21 cellular contexts compared by ENCODE assay signal in genomic region chr15:33934396-33934795, GRCh38. TPM values are rescaled to one million over a fixed set of nuclear protein-coding genes. Genes with fewer than 3 reads are reported as not detected.
DNase-seq lines count a peak whose midpoint lies in the region; ATAC-seq, FAIRE-seq and TF ChIP-seq lines count a peak whose summit lies in the region.
"Had no signal": no experiment of that assay in that cellular context is flagged by ENCODE, and none has a peak within 500 bp of the region (broad histone marks: within the 10 kb centered on the region; RNA-seq: fewer than 3 reads in every experiment).

No MANE protein-coding gene starts in this region.

- H3K4me3 ChIP-seq in A549: no peak overlapping the region
- H3K4me3 ChIP-seq in astrocyte of the spinal cord (ENCODE audit: low read depth, low read length): no peak overlapping the region
- H3K4me3 ChIP-seq in lower lobe of right lung: no peak overlapping the region
- H3K4me3 ChIP-seq in suprapubic skin: no peak overlapping the region
- no peak overlapping the region for H3K4me3 ChIP-seq in right cardiac atrium (ENCODE audit: low read length)
- H3K4me3 ChIP-seq: SJSA1 had no signal

- POLR2A ChIA-PET in A549 (lab: Yijun Ruan, JAX): no interaction called here

- 69% methylated on average over 3 of the region's 3 CpGs for WGBS in A549 (ENCODE audit: missing lambda C conversion rate)
- WGBS in suprapubic skin: 83% methylated on average over 3 of the region's 3 CpGs
- WGBS in right cardiac atrium: 78% methylated on average over 3 of the region's 3 CpGs

- no peak overlapping the region for H3K27ac Mint-ChIP-seq in activated naive CD4-positive, alpha-beta T cell treated with anti-CD3 and anti-CD28 coated beads, Interleukin-2, amount 50 U/mL, for 72 hours
- H3K27ac Mint-ChIP-seq: CD4-positive, alpha-beta T cell had no signal

- ATAC-seq in A549 (peak in 1 of 2 experiments; percentile 23; a peak in 2 of 6 replicates), lower lobe of right lung (peak; percentile 57 to 68), right cardiac atrium (no peak)
- no peak for ATAC-seq in activated naive CD4-positive, alpha-beta T cell treated with anti-CD3 and anti-CD28 coated beads, Interleukin-2, amount 50 U/mL, for 72 hours
- ATAC-seq: Panc1 had no signal

- TF ChIP-seq CTCF in A549 (IDR thresholded peaks at IDR 0.05): no peak
- TF ChIP-seq CTCF in astrocyte of the spinal cord (IDR thresholded peaks at IDR 0.05; ENCODE audit: low read depth, low read length): no peak
- TF ChIP-seq CTCF in lower lobe of right lung (IDR thresholded peaks at IDR 0.05): no peak
- TF ChIP-seq CTCF in suprapubic skin (IDR thresholded peaks at IDR 0.05): no peak

- no peak for TF ChIP-seq POLR2A in A549 (IDR thresholded peaks at IDR 0.05; ENCODE audit: low read length)
- TF ChIP-seq POLR2A in H54 (IDR thresholded peaks at IDR 0.05; ENCODE audit: low read depth, low read length): no peak
- TF ChIP-seq POLR2A in suprapubic skin (IDR thresholded peaks at IDR 0.05): no peak

- H3K9me3 ChIP-seq in A549 (no peaks in the 10 kb centered on the region), lower lobe of right lung (no peaks in the 10 kb centered on the region), suprapubic skin (no peaks in the 10 kb centered on the region), right cardiac atrium (ENCODE audit: control insufficient read depth, low read length) (no peaks in the 10 kb centered on the region)
- H3K9me3 ChIP-seq: Caco-2, SJSA1 had no signal

- DNase-seq in A549 (ENCODE audit: low read depth in 1 of 2, low spot score in 1 of 2) (no peak), H54 (ENCODE audit: insufficient read length, low spot score) (no peak), astrocyte of the spinal cord (ENCODE audit: low read depth, low spot score) (peak; percentile 15), lower lobe of right lung (no peak), Kasumi-1 (lab: John Stamatoyannopoulos, UW) (no peak), suprapubic skin (ENCODE audit: low spot score in 2 of 2) (no peak), right cardiac atrium (no peak)
- DNase-seq in activated naive CD4-positive, alpha-beta T cell treated with anti-CD3 and anti-CD28 coated beads, Interleukin-2, amount 50 U/mL, for 72 hours (ENCODE audit: low spot score in 2 of 2): no peak
- DNase-seq: Caco-2; CD4-positive, alpha-beta T cell; DND-41; GOT3; NCI-H1105 treated with DMSO at 0.1 percent for 48 hours; NCI-H1694; NCI-H2227 treated with DMSO at 0.1 percent for 48 hours; NCI-H526; SW 1271 had no signal

- in situ Hi-C loops in astrocyte of the spinal cord (cut with HindIII; ENCODE audit: low sequenced_read_pairs): no loop called here

- H3K36me3 ChIP-seq in lower lobe of right lung (no peaks in the 10 kb centered on the region), suprapubic skin (no peaks in the 10 kb centered on the region)
- H3K36me3 ChIP-seq: SJSA1 had no signal

- FAIRE-seq in A549 (lab: Jason Lieb, UNC) (peak; percentile 90), H54 (lab: Jason Lieb, UNC) (peak; percentile 74)
- FAIRE-seq: A204.1, G401.6 had no signal

- no peak for TF ChIP-seq RAD21 in A549 (conservative IDR thresholded peaks at IDR 0.05 in 1 of 2, IDR thresholded peaks at IDR 0.05 in 1 of 2)

- CTCF ChIA-PET in A549 (lab: Yijun Ruan, JAX): interaction anchor here (1.2 kb wide), 1 partner anchor 25 kb away, joined by 3 read pairs; no protein-coding TSS in a partner anchor

- no peaks in the 10 kb centered on the region for H3K9me3 Mint-ChIP-seq in activated naive CD4-positive, alpha-beta T cell treated with anti-CD3 and anti-CD28 coated beads, Interleukin-2, amount 50 U/mL, for 72 hours
- H3K9me3 Mint-ChIP-seq: CD4-positive, alpha-beta T cell had no signal

- intact Hi-C loops in lower lobe of right lung (cut with DNase I): no loop called here
- intact Hi-C loops in right cardiac atrium (cut with DNase I): no loop called here

- H3K36me3 Mint-ChIP-seq in activated naive CD4-positive, alpha-beta T cell treated with anti-CD3 and anti-CD28 coated beads, Interleukin-2, amount 50 U/mL, for 72 hours: no peaks in the 10 kb centered on the region

- H3K27me3 ChIP-seq in lower lobe of right lung (ENCODE audit: low read depth) (no peaks in the 10 kb centered on the region), suprapubic skin (no peaks in the 10 kb centered on the region), right cardiac atrium (ENCODE audit: control insufficient read depth, insufficient read depth) (no peaks in the 10 kb centered on the region)
- H3K27me3 ChIP-seq: SJSA1 had no signal

- TF ChIP-seq EP300 in A549 (IDR thresholded peaks at IDR 0.05) (no peak), suprapubic skin (IDR thresholded peaks at IDR 0.05) (no peak)

- H3K4me1 ChIP-seq in A549 (peaks cover 5% of the 10 kb centered on the region; the same call in 1 of the 3 replicates), lower lobe of right lung (no peaks in the 10 kb centered on the region), suprapubic skin (no peaks in the 10 kb centered on the region), right cardiac atrium (ENCODE audit: control insufficient read depth, insufficient read depth, low read length) (no peaks in the 10 kb centered on the region)
- H3K4me1 ChIP-seq: Caco-2, SJSA1 had no signal

- no peak overlapping the region for H3K27ac ChIP-seq in A549
- no peak overlapping the region for H3K27ac ChIP-seq in lower lobe of right lung
- no peak overlapping the region for H3K27ac ChIP-seq in suprapubic skin
- H3K27ac ChIP-seq in right cardiac atrium (ENCODE audit: low read length): no peak overlapping the region
- H3K27ac ChIP-seq: SJSA1 had no signal

- no peak overlapping the region for H3K4me2 ChIP-seq in A549

TF ChIP-seq in A549, 52 proteins besides CTCF, POLR2A, EP300 and RAD21 (continues in another document):
- TF ChIP-seq BHLHE40 (IDR thresholded peaks at IDR 0.05; ENCODE audit: low read depth, low read length) (no peak), ZC3H11A (IDR thresholded peaks at IDR 0.05) (no peak), BCL3 (IDR thresholded peaks at IDR 0.05) (no peak), HOXA7 (CRISPR knock-in tag; IDR thresholded peaks at IDR 0.05) (no peak), EHMT2 (IDR thresholded peaks at IDR 0.05; ENCODE audit: low read depth) (no peak), REST (IDR thresholded peaks at IDR 0.05) (no peak), FOSB (CRISPR knock-in tag; IDR thresholded peaks at IDR 0.05) (no peak), HES2 (IDR thresholded peaks at IDR 0.05) (no peak), CBX2 (IDR thresholded peaks at IDR 0.05; ENCODE audit: borderline replicate concordance, low read depth) (no peak), HOXB13 (CRISPR knock-in tag; IDR thresholded peaks at IDR 0.05; ENCODE audit: low read depth) (no peak), GATA3 (IDR thresholded peaks at IDR 0.05; ENCODE audit: borderline replicate concordance) (no peak), RNF2 (IDR thresholded peaks at IDR 0.05; ENCODE audit: borderline replicate concordance, low read depth) (no peak), ZNF302 (CRISPR knock-in tag; IDR thresholded peaks at IDR 0.05) (no peak), RFX5 (IDR thresholded peaks at IDR 0.05) (no peak), CBX8 (IDR thresholded peaks at IDR 0.05) (no peak)

RNA-seq across cellular contexts. Expression of gene CHRM5, which starts 33.9 kb away (rescaled TPM):
- polyA plus RNA-seq in A549 (2011; rRNA removed) (0.01 TPM in 1 of 2 replicates, not detected in the other), A549 (2017; fragmentation: RNase III; extraction: RNeasy Plus Mini Kit Qiagen cat#74134 plus additional on column Dnase treatment) (not detected in 3 replicates), right cardiac atrium (not detected)
- polyA plus RNA-seq in A549 (2012; cell fraction: cytosol; rRNA removed): 0.01 TPM in 1 of 2 replicates, not detected in the other
- polyA plus RNA-seq in A549 (2012; cell fraction: nucleus; rRNA removed): 0.02 TPM in 1 of 2 replicates, not detected in the other
- not detected in 2 replicates for polyA minus RNA-seq in A549 (2011; rRNA and poly(A)+ RNA removed)
- total RNA-seq in lower lobe of right lung (not detected), suprapubic skin (not detected), right cardiac atrium (not detected)
- total RNA-seq in activated naive CD4-positive, alpha-beta T cell treated with anti-CD3 and anti-CD28 coated beads, Interleukin-2, amount 50 U/mL, for 72 hours: not detected
- total RNA-seq: Caco-2; CD4-positive, alpha-beta T cell had no signal

Comparison
In these comparisons a context has a peak if more than half of its experiments do, and no peak if none do; other contexts are left out.
1. ATAC-seq: peak in lower lobe of right lung (2 of 2); none in right cardiac atrium (0 of 2) and activated naive CD4-positive, alpha-beta T cell treated with anti-CD3 and anti-CD28 coated beads, Interleukin-2, amount 50 U/mL, for 72 hours (0 of 2).